ENCODE assay signal across 9 cellular contexts in the genomic region with DNA sequence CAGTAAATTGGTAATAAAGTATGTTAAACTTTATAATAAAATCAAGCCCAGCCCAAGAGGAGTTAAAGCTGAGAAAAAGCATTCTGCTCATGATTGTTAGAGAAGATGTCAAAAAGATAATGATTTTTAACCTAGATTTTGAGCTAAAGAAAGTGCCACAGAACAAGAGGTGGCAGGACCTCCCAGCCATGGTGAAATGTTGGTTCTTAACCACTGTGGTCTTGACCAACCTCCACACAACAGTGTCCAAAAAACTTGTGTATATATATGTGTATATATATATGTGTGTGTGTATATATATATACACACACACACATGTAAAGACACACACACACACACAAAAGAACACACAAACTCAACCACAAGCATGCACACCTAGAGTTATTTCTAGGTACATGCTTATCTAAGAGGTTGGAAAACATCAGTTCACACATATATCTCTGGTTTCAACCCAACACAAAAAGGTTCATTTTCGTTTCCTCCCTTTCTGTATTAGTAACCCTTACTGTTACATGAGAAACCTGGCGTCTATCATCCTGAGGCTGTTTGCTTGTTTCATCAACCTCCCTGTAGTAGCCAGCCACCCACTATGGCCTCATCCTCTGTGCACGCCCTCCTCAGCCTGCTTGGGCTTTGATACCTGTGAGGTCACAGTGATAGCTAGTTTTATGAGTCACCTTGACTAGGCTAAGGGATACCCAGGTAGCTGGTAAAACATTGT.
DNase-seq lines count a peak whose midpoint lies in the region; ATAC-seq and TF ChIP-seq lines count a peak whose summit lies in the region.
"Had no signal": no experiment of that assay in that cellular context is flagged by ENCODE, and none has a peak within 500 bp of the region (broad histone marks: within the 10 kb centered on the region; RNA-seq: fewer than 3 reads in every experiment).

No MANE protein-coding gene starts in this region.

- H3K4me3 Mint-ChIP-seq in activated CD4-positive, alpha-beta T cell treated with anti-CD3 and anti-CD28 coated beads for 36 hours: peak overlapping the region; percentile 30
- H3K4me3 Mint-ChIP-seq: H9 had no signal

- POLR2A ChIA-PET in activated CD4-positive, alpha-beta T cell treated with anti-CD3 and anti-CD28 coated beads for 36 hours (lab: Charles Lee): interaction anchor here (0.5 to 1.0 kb wide), 5 partner anchors 202 to 635 kb away, joined by 3 to 8 read pairs (median 3); a partner anchor contains a TSS

- no peak for TF ChIP-seq POLR2A in gastrocnemius medialis (IDR thresholded peaks at IDR 0.05)

- intact Hi-C loops in activated CD4-positive, alpha-beta T cell treated with anti-CD3 and anti-CD28 coated beads for 36 hours (cut with DNase I, micrococcal nuclease): loop anchor here (1.0 to 5.0 kb wide), 17 partner anchors 41 to 631 kb away; no protein-coding TSS in a partner anchor
- intact Hi-C loops in gastrocnemius medialis (cut with DNase I; ENCODE audit: low total_unique reads) (no loop called here), posterior cingulate gyrus (cut with DNase I) (no loop called here)

- H3K36me3 Mint-ChIP-seq in activated CD4-positive, alpha-beta T cell treated with anti-CD3 and anti-CD28 coated beads for 36 hours (ENCODE audit: low read depth): peaks cover 5% of the 10 kb centered on the region

- no peaks in the 10 kb centered on the region for H3K36me3 ChIP-seq in gastrocnemius medialis

- CTCF ChIA-PET in activated CD4-positive, alpha-beta T cell treated with anti-CD3 and anti-CD28 coated beads for 36 hours (lab: Charles Lee): interaction anchor here (0.7 kb wide), 1 partner anchor 11 kb away, joined by 3 read pairs; no protein-coding TSS in a partner anchor

- no peaks in the 10 kb centered on the region for H3K4me1 ChIP-seq in gastrocnemius medialis

- no peaks in the 10 kb centered on the region for H3K9me3 ChIP-seq in gastrocnemius medialis

- no peak overlapping the region for H3K4me3 ChIP-seq in gastrocnemius medialis

- TF ChIP-seq CTCF in gastrocnemius medialis (IDR thresholded peaks at IDR 0.05 in 4 of 5, conservative IDR thresholded peaks at IDR 0.05 in 1 of 5): no peak

- peaks cover 34% of the 10 kb centered on the region for H3K4me1 Mint-ChIP-seq in activated CD4-positive, alpha-beta T cell treated with anti-CD3 and anti-CD28 coated beads for 36 hours

- peak overlapping the region; percentile 88 for H3K27ac Mint-ChIP-seq in activated CD4-positive, alpha-beta T cell treated with anti-CD3 and anti-CD28 coated beads for 36 hours

- H3K27me3 ChIP-seq in gastrocnemius medialis: no peaks in the 10 kb centered on the region

- peaks cover 5% of the 10 kb centered on the region for H3K9me3 Mint-ChIP-seq in activated CD4-positive, alpha-beta T cell treated with anti-CD3 and anti-CD28 coated beads for 36 hours (ENCODE audit: low read depth)

- peak; percentile 87 for DNase-seq in activated CD4-positive, alpha-beta T cell treated with anti-CD3 and anti-CD28 coated beads for 36 hours
- DNase-seq in activated CD4-positive, alpha-beta T cell treated with anti-CD3 and anti-CD28 coated beads for 1 hour: no peak
- DNase-seq in activated CD8-positive, alpha-beta memory T cell treated with anti-CD3 and anti-CD28 coated beads, Interleukin-2, amount 50 U/mL, for 24 hours (ENCODE audit: extremely low read depth): peak; percentile 19
- DNase-seq in stimulated activated CD8-positive, alpha-beta memory T cell treated with anti-CD3 and anti-CD28 coated beads, Interleukin-15, amount 100 ng/mL, for 48 hours (ENCODE audit: low read depth in 2 of 2): peak; percentile 38 to 64
- DNase-seq in gastrocnemius medialis (no peak), posterior cingulate gyrus (no peak), NCI-H1694 treated with DMSO at 0.1 percent for 48 hours (lab: John Stamatoyannopoulos, UW) (no peak)
- DNase-seq: H9 had no signal

- H3K27me3 Mint-ChIP-seq in activated CD4-positive, alpha-beta T cell treated with anti-CD3 and anti-CD28 coated beads for 36 hours: peaks cover 5% of the 10 kb centered on the region

- no peak overlapping the region for H3K27ac ChIP-seq in gastrocnemius medialis

- in situ Hi-C loops in gastrocnemius medialis (cut with MboI; ENCODE audit: low sequenced_read_pairs in 4 of 4): no loop called here

- ATAC-seq in activated CD4-positive, alpha-beta T cell treated with anti-CD3 and anti-CD28 coated beads for 36 hours: peak; percentile 97
- ATAC-seq in HG02884 (IDR thresholded peaks at IDR 0.05; ENCODE audit: unreplicated experiment) (peak; percentile 91), gastrocnemius medialis (no peak)

Comparison
In these comparisons a context has a peak if more than half of its experiments do, and no peak if none do; other contexts are left out.
1. DNase-seq: peak in activated CD4-positive, alpha-beta T cell treated with anti-CD3 and anti-CD28 coated beads for 36 hours (single experiment), activated CD8-positive, alpha-beta memory T cell treated with anti-CD3 and anti-CD28 coated beads, Interleukin-2, amount 50 U/mL, for 24 hours (single experiment) and stimulated activated CD8-positive, alpha-beta memory T cell treated with anti-CD3 and anti-CD28 coated beads, Interleukin-15, amount 100 ng/mL, for 48 hours (2 of 2); none in activated CD4-positive, alpha-beta T cell treated with anti-CD3 and anti-CD28 coated beads for 1 hour (single experiment), gastrocnemius medialis (0 of 2), posterior cingulate gyrus (0 of 10) and NCI-H1694 treated with DMSO at 0.1 percent for 48 hours (single experiment).
2. ATAC-seq: peak in activated CD4-positive, alpha-beta T cell treated with anti-CD3 and anti-CD28 coated beads for 36 hours (single experiment) and HG02884 (single experiment); none in gastrocnemius medialis (0 of 2).
3. intact Hi-C loops: an anchor here in activated CD4-positive, alpha-beta T cell treated with anti-CD3 and anti-CD28 coated beads for 36 hours (1.0 to 5.0 kb wide); none called in gastrocnemius medialis and posterior cingulate gyrus.